11 cellular contexts compared by ENCODE assay signal in genomic region chr2:173090973-173091660, GRCh38. TPM values are rescaled to one million over a fixed set of nuclear protein-coding genes. Genes with fewer than 3 reads are reported as not detected.
A peak's percentile ranks its signal among the peaks of the same experiment; 100 is the strongest.
DNase-seq lines count a peak whose midpoint lies in the region; ATAC-seq and TF ChIP-seq lines count a peak whose summit lies in the region.
"Had no signal": no experiment of that assay in that cellular context is flagged by ENCODE, and none has a peak within 500 bp of the region (broad histone marks: within the 10 kb centered on the region; RNA-seq: fewer than 3 reads in every experiment).

No MANE protein-coding gene starts in this region.

- no peak overlapping the region for H3K4me3 Mint-ChIP-seq in CD8-positive, alpha-beta memory T cell

- TF ChIP-seq EP300 in gastroesophageal sphincter (IDR thresholded peaks at IDR 0.05), result no peak

- H3K27me3 ChIP-seq in CD8-positive, alpha-beta memory T cell (ENCODE audit: insufficient read depth, low read length, poor library complexity, severe bottlenecking), result no peaks in the 10 kb centered on the region
- no peaks in the 10 kb centered on the region for H3K27me3 ChIP-seq in gastroesophageal sphincter
- H3K27me3 ChIP-seq in prostate gland (replicated peaks; ENCODE audit: insufficient read depth), result no peaks in the 10 kb centered on the region

- ATAC-seq in gastroesophageal sphincter, result peak; percentile 77
- ATAC-seq in GM21526 (IDR thresholded peaks at IDR 0.05; ENCODE audit: low FRiP score, unreplicated experiment), result no peak
- ATAC-seq: activated CD4-positive, CD25-positive, alpha-beta regulatory T cell treated with anti-CD3 and anti-CD28 coated beads, Interleukin-2, amount 50 U/mL, for 24 hours had no signal

- TF ChIP-seq CTCF in gastroesophageal sphincter (IDR thresholded peaks at IDR 0.05) (peak in 3 of 4 experiments; percentile 37 to 54 (median 48)), prostate gland (IDR thresholded peaks at IDR 0.05) (no peak)

- H3K4me1 Mint-ChIP-seq in CD8-positive, alpha-beta memory T cell, result no peaks in the 10 kb centered on the region

- TF ChIP-seq POLR2A in gastroesophageal sphincter (IDR thresholded peaks at IDR 0.05) (no peak), prostate gland (IDR thresholded peaks at IDR 0.05) (no peak)

- DNase-seq in CD8-positive, alpha-beta memory T cell, result no peak
- DNase-seq in SK-N-MC (ENCODE audit: low read depth, low spot score) (no peak), prostate gland (ENCODE audit: low spot score) (no peak), NCI-H1105 (lab: John Stamatoyannopoulos, UW) (no peak), NCI-H1694 treated with DMSO at 0.1 percent for 48 hours (lab: John Stamatoyannopoulos, UW) (no peak), activated gamma-delta T cell treated with Interleukin-2 at 50 U/mL for 16 hours (no peak)
- DNase-seq: Caco-2, KBM-7 had no signal

- POLR2A ChIA-PET in CD8-positive, alpha-beta memory T cell (lab: Charles Lee), result interaction anchor here (0.6 kb wide), 1 partner anchor 796 kb away, joined by 5 read pairs; no protein-coding TSS in a partner anchor

- no peak overlapping the region for H3K27ac Mint-ChIP-seq in CD8-positive, alpha-beta memory T cell

- H3K27ac ChIP-seq in CD8-positive, alpha-beta memory T cell (ENCODE audit: low read depth, low read length), result peak overlapping the region; percentile 77
- H3K27ac ChIP-seq in SK-N-MC, result peak overlapping the region; percentile 78
- peak overlapping the region; percentile 81 to 96 (median 82) for H3K27ac ChIP-seq in gastroesophageal sphincter
- peak overlapping the region; percentile 21 to 53 for H3K27ac ChIP-seq in prostate gland

- H3K9me3 Mint-ChIP-seq in CD8-positive, alpha-beta memory T cell, result no peaks in the 10 kb centered on the region

- H3K9ac ChIP-seq in SK-N-MC (ENCODE audit: insufficient read length), result peak overlapping the region; percentile 60

- peaks cover 0 to 2% of the 10 kb centered on the region in 2 donors for H3K27me3 Mint-ChIP-seq in CD8-positive, alpha-beta memory T cell

- 16 to 32% methylated on average over 10 of the region's 10 CpGs for WGBS in gastroesophageal sphincter (ENCODE audit: low coverage in 1 of 2), 2 donors
- WGBS in prostate gland, result 67% methylated on average over 10 of the region's 10 CpGs

- H3K9me3 ChIP-seq in CD8-positive, alpha-beta memory T cell (ENCODE audit: low read length), result no peaks in the 10 kb centered on the region
- H3K9me3 ChIP-seq in SK-N-MC (ENCODE audit: low read depth, low read length) (no peaks in the 10 kb centered on the region), gastroesophageal sphincter (no peaks in the 10 kb centered on the region), prostate gland (no peaks in the 10 kb centered on the region)
- H3K9me3 ChIP-seq: Caco-2 had no signal

- CTCF ChIA-PET in CD8-positive, alpha-beta memory T cell (lab: Charles Lee), result no interaction called here

- intact Hi-C loops in prostate gland (cut with DNase I), result loop anchor here (5.0 kb wide), 1 partner anchor 116 kb away; no protein-coding TSS in a partner anchor

- H3K36me3 ChIP-seq in CD8-positive, alpha-beta memory T cell (ENCODE audit: insufficient read depth, low read length), result no peaks in the 10 kb centered on the region
- H3K36me3 ChIP-seq in SK-N-MC (ENCODE audit: insufficient read depth, low read length) (peaks cover 33% of the 10 kb centered on the region), gastroesophageal sphincter (peaks cover 0 to 8% of the 10 kb centered on the region in 2 donors), prostate gland (no peaks in the 10 kb centered on the region)

- H3K4me3 ChIP-seq in CD8-positive, alpha-beta memory T cell (ENCODE audit: low read length), result no peak overlapping the region
- H3K4me3 ChIP-seq in SK-N-MC (peak overlapping the region; percentile 48), gastroesophageal sphincter (peak overlapping the region; percentile 8 to 28), prostate gland (no peak overlapping the region)

- no peaks in the 10 kb centered on the region for H3K4me1 ChIP-seq in CD8-positive, alpha-beta memory T cell (ENCODE audit: insufficient read depth, low read length)
- H3K4me1 ChIP-seq in gastroesophageal sphincter, result peaks cover 10 to 92% (median 44%) of the 10 kb centered on the region in 3 donors
- no peaks in the 10 kb centered on the region for H3K4me1 ChIP-seq in prostate gland (replicated peaks)

- no peaks in the 10 kb centered on the region for H3K36me3 Mint-ChIP-seq in CD8-positive, alpha-beta memory T cell

RNA-seq across cellular contexts. Expression of gene MAP3K20, which starts 15.5 kb away (rescaled TPM):
- total RNA-seq in CD8-positive, alpha-beta memory T cell, result 10 to 100 TPM; 11.2 to 14.1 TPM
- 1.9 TPM for polyA plus RNA-seq in CD8-positive, alpha-beta memory T cell
- total RNA-seq in gastroesophageal sphincter, result 100 to 1,000 TPM; 318 to 496 (median 327) TPM
- total RNA-seq in prostate gland, result 10 to 100 TPM; 28.9 to 48.8 TPM

Comparison
In these comparisons a context has a peak if more than half of its experiments do, and no peak if none do; other contexts are left out.
1. H3K4me3 ChIP-seq: peak in SK-N-MC (single experiment) and gastroesophageal sphincter (2 of 2); none in CD8-positive, alpha-beta memory T cell (single experiment) and prostate gland (0 of 2).
2. CTCF ChIP-seq: peak in gastroesophageal sphincter (3 of 4); none in prostate gland (0 of 4).
3. RNA of gene MAP3K20, which starts 15.5 kb away (total RNA-seq): 318 to 496 TPM in gastroesophageal sphincter; 28.9 to 48.8 TPM in prostate gland and 11.2 to 14.1 TPM in CD8-positive, alpha-beta memory T cell; every median in the first group is over 4 times any median in the second.
4. Peak in every context shown above with its lines, with median percentiles within 50 percentile points of each other: H3K27ac ChIP-seq.